ENCODE assay signal across 1 cellular context in the genomic region with DNA sequence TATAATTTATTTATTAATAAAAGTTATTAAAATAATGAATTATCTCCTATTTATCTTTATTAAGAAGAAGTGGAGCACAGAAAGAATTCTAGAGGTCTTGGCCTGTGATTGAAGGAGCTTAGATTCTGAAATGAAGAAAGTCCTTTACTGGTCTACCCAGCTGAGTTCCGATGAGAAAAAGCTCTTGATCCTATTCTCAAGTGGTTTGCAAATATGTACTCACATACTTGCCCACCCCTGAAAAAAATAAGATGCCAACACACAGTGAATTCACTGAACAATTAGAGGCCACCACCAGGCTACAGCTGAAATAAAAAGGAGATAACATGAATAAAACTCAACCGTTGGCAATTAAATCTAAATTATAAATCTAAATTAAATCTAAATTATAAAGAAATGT.
TF ChIP-seq lines count a peak whose summit lies in the region.

No MANE protein-coding gene starts in this region.

TF ChIP-seq in SK-N-SH treated with all-trans-retinoic acid at 6 μM for 48 hours, 23 proteins besides CTCF, POLR2A, EP300 and RAD21 (continued from another document):
- TF ChIP-seq, protein P1, sequence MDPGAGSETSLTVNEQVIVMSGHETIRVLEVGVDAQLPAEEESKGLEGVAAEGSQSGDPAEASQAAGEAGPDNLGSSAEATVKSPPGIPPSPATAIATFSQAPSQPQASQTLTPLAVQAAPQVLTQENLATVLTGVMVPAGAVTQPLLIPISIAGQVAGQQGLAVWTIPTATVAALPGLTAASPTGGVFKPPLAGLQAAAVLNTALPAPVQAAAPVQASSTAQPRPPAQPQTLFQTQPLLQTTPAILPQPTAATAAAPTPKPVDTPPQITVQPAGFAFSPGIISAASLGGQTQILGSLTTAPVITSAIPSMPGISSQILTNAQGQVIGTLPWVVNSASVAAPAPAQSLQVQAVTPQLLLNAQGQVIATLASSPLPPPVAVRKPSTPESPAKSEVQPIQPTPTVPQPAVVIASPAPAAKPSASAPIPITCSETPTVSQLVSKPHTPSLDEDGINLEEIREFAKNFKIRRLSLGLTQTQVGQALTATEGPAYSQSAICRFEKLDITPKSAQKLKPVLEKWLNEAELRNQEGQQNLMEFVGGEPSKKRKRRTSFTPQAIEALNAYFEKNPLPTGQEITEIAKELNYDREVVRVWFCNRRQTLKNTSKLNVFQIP (CRISPR knock-in tag; IDR thresholded peaks at IDR 0.05; ENCODE audit: borderline replicate concordance, low read depth), result no peak
- TF ChIP-seq GLIS3 (CRISPR knock-in tag; IDR thresholded peaks at IDR 0.05) (no peak), ZNF8 (CRISPR knock-in tag; IDR thresholded peaks at IDR 0.05) (no peak), PPARA (CRISPR knock-in tag; IDR thresholded peaks at IDR 0.05; ENCODE audit: borderline replicate concordance) (no peak)
